In the genomic region with DNA sequence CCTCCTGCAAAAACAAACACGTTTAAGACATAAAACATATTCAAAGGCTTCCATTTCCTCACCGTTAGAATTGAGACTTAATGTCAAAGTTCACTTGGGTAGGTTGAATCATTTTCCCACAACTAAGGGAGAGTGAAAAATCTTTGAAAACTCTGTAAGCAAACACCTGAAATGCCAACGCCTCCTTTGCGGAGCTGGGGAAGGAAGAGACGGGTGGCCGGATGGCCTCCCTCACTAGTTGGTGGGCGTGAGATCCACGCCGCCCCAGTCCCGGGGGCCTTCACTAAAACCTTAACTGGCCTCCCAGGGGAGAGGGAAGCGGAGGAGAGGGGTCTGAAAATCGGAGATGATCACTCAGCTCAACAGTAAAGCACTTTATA, we compare ENCODE assay signal across 8 cellular contexts. TPM values are rescaled to one million over a fixed set of nuclear protein-coding genes. Genes with fewer than 3 reads are reported as not detected.
DNase-seq lines count a peak whose midpoint lies in the region; ATAC-seq and TF ChIP-seq lines count a peak whose summit lies in the region.

No MANE protein-coding gene starts in this region.

- H3K9me3 ChIP-seq in AG04450 (ENCODE audit: control insufficient read depth, insufficient read depth, low read length) (no peaks in the 10 kb centered on the region), SJCRH30 (replicated peaks) (no peaks in the 10 kb centered on the region)

- H3K27me3 ChIP-seq in AG04450 (ENCODE audit: control insufficient read depth, insufficient read depth, low read length) (no peaks in the 10 kb centered on the region), SJCRH30 (no peaks in the 10 kb centered on the region), layer of hippocampus (ENCODE audit: control insufficient read depth, insufficient read depth, low read length) (no peaks in the 10 kb centered on the region)

- CTCF ChIA-PET in AG04450 (lab: Charles Lee) = interaction anchor here (0.6 to 2.6 kb wide), 5 partner anchors 29 to 85 kb away, joined by 3 to 19 read pairs (median 7); partner anchors contain the start of gene ACBD4

- ATAC-seq in GM19397 (IDR thresholded peaks at IDR 0.05; ENCODE audit: unreplicated experiment) (peak; percentile 11), GM18870 (IDR thresholded peaks at IDR 0.05; ENCODE audit: unreplicated experiment) (no peak)

- no peak for DNase-seq in AG04450 (ENCODE audit: low read depth, low spot score)
- DNase-seq in SJCRH30 = peak; percentile 49 to 65
- DNase-seq in astrocyte of the hippocampus (ENCODE audit: low read depth, low spot score) = peak; percentile 36
- peak; percentile 14 to 35 (median 18) for DNase-seq in stimulated activated CD4-positive, alpha-beta T cell treated with anti-CD3 and anti-CD28 coated beads, TNF-alpha, amount 100 ng/mL, for 48 hours (ENCODE audit: low read depth in 3 of 3)
- no peak for DNase-seq in nucleus accumbens (lab: John Stamatoyannopoulos, UW)

- 0 out of 2 replicates have a peak, but pooled peaks cover 4% of the 10 kb centered on the region for H3K4me1 ChIP-seq in SJCRH30

- no peaks in the 10 kb centered on the region for H3K36me3 ChIP-seq in SJCRH30

- POLR2A ChIA-PET in AG04450 (lab: Yijun Ruan, JAX) = interaction anchor here (0.6 to 2.5 kb wide), 4 partner anchors 11 to 177 kb away, joined by 3 to 11 read pairs (median 4); partner anchors contain the start of gene NMT1

- H3K4me3 ChIP-seq in AG04450 (ENCODE audit: low read depth, low read length) = peak overlapping the region; percentile 71
- H3K4me3 ChIP-seq in SJCRH30 = peak overlapping the region; percentile 67

- no peak for TF ChIP-seq CTCF in AG04450 (IDR thresholded peaks at IDR 0.05; ENCODE audit: low read depth, low read length)

- peak overlapping the region; percentile 94 for H3K27ac ChIP-seq in AG04450 (ENCODE audit: low read depth, low read length)
- H3K27ac ChIP-seq in SJCRH30 = peak overlapping the region; percentile 86
- peak overlapping the region; percentile 93 for H3K27ac ChIP-seq in layer of hippocampus (ENCODE audit: low read depth, low read length)

RNA-seq across cellular contexts. Expression of gene DCAKD, which starts 0.8 kb away (rescaled TPM):
- polyA plus RNA-seq in AG04450 (2011; rRNA removed) = 21.8 and 29.1 TPM in 2 replicates
- 50.3 and 67.2 TPM in 2 replicates for polyA minus RNA-seq in AG04450 (2011; rRNA and poly(A)+ RNA removed)
- total RNA-seq in SJCRH30 (2014; rRNA removed; shearing (Covaris generic)) = 43.3 and 45.1 TPM in 2 replicates

RNA-seq across cellular contexts. Expression of gene NMT1, which starts 10.4 kb away (rescaled TPM):
- polyA plus RNA-seq in AG04450 (2011; rRNA removed) = 60.6 and 63.6 TPM in 2 replicates
- polyA minus RNA-seq in AG04450 (2011; rRNA and poly(A)+ RNA removed) = 62.0 and 70.9 TPM in 2 replicates
- 69.9 and 72.0 TPM in 2 replicates for total RNA-seq in SJCRH30 (2014; rRNA removed; shearing (Covaris generic))

Comparison
In these comparisons a context has a peak if more than half of its experiments do, and no peak if none do; other contexts are left out.
1. DNase-seq: peak in SJCRH30 (2 of 2), astrocyte of the hippocampus (single experiment) and stimulated activated CD4-positive, alpha-beta T cell treated with anti-CD3 and anti-CD28 coated beads, TNF-alpha, amount 100 ng/mL, for 48 hours (3 of 3); none in AG04450 (single experiment) and nucleus accumbens (0 of 56).
2. Peak in every context shown above with its lines, with median percentiles within 50 percentile points of each other: H3K27ac ChIP-seq.